Comparison of ENCODE assay signal across 18 cellular contexts in genomic region chr9:28808042-28808441, GRCh38.
DNase-seq lines count a peak whose midpoint lies in the region; FAIRE-seq and TF ChIP-seq lines count a peak whose summit lies in the region.
"Had no signal": no experiment of that assay in that cellular context is flagged by ENCODE, and none has a peak within 500 bp of the region (broad histone marks: within the 10 kb centered on the region; RNA-seq: fewer than 3 reads in every experiment).

No MANE protein-coding gene starts in this region.

- H3K79me2 ChIP-seq in fibroblast of lung (ENCODE audit: control insufficient read depth, insufficient read depth, low read length), result no peaks in the 10 kb centered on the region

- DNase-seq in NCI-H1105 treated with DMSO at 0.1 percent for 48 hours (lab: John Stamatoyannopoulos, UW) (peak; percentile 11), NCI-H1105 (lab: John Stamatoyannopoulos, UW) (no peak), RCC 7860 (ENCODE audit: low spot score) (peak; percentile 34), fibroblast of lung (ENCODE audit: low read depth in 2 of 2) (peak; percentile 5 to 38), renal cortical epithelial cell (ENCODE audit: low read depth) (peak; percentile 88), GM13977 (ENCODE audit: low spot score) (no peak), left ventricle myocardium inferior (no peak)
- DNase-seq in activated T-cell treated with anti-CD3 and anti-CD28 coated beads, Interleukin-2, amount 50 U/mL, for 24 hours, result no peak
- DNase-seq: activated naive CD8-positive, alpha-beta T cell treated with anti-CD3 and anti-CD28 coated beads, Interleukin-2, amount 50 U/mL, for 24 hours; DMS79; GOT3; lower lobe of right lung; MM.1S; ovary; T-helper 9 cell; uterus had no signal

- no peaks in the 10 kb centered on the region for H3K4me1 Mint-ChIP-seq in activated T-cell treated with anti-CD3 and anti-CD28 coated beads, Interleukin-2, amount 50 U/mL, for 24 hours (ENCODE audit: low read depth)
- H3K4me1 Mint-ChIP-seq: activated naive CD8-positive, alpha-beta T cell treated with anti-CD3 and anti-CD28 coated beads, Interleukin-2, amount 50 U/mL, for 24 hours had no signal

- H3K9me3 Mint-ChIP-seq in activated T-cell treated with anti-CD3 and anti-CD28 coated beads, Interleukin-2, amount 50 U/mL, for 24 hours, result peaks cover 2% of the 10 kb centered on the region

- intact Hi-C loops in left ventricle myocardium inferior (cut with micrococcal nuclease), result no loop called here

- no peak overlapping the region for H3K4me2 ChIP-seq in fibroblast of lung (ENCODE audit: extremely low read depth, insufficient read depth, low read length)

- H2AFZ ChIP-seq in fibroblast of lung (ENCODE audit: low read length), result no peak overlapping the region

- in situ Hi-C loops in GM13977 (cut with MboI; ENCODE audit: low pct_unique_long_range_greater_than_20kb, low sequenced_read_pairs, unreplicated experiment), result no loop called here

- H3K27me3 ChIP-seq in fibroblast of lung (ENCODE audit: control insufficient read depth, insufficient read depth, low read length), result no peaks in the 10 kb centered on the region
- no peaks in the 10 kb centered on the region for H3K27me3 ChIP-seq in left ventricle myocardium inferior (ENCODE audit: low read depth)
- H3K27me3 ChIP-seq: ovary, uterus had no signal

- no peak overlapping the region for H3K4me3 Mint-ChIP-seq in activated T-cell treated with anti-CD3 and anti-CD28 coated beads, Interleukin-2, amount 50 U/mL, for 24 hours
- H3K4me3 Mint-ChIP-seq: activated naive CD8-positive, alpha-beta T cell treated with anti-CD3 and anti-CD28 coated beads, Interleukin-2, amount 50 U/mL, for 24 hours had no signal

- TF ChIP-seq CTCF in fibroblast of lung (conservative IDR thresholded peaks at IDR 0.05 in 1 of 2, IDR thresholded peaks at IDR 0.05 in 1 of 2; ENCODE audit: low read depth in 1 of 2, low read length in 2 of 2), result no peak
- no peak for TF ChIP-seq CTCF in GM13977 (IDR thresholded peaks at IDR 0.05; ENCODE audit: extremely low read depth, insufficient read depth, missing control alignments)
- no peak for TF ChIP-seq CTCF in left ventricle myocardium inferior (IDR thresholded peaks at IDR 0.05; ENCODE audit: borderline replicate concordance)

- H3K4me3 ChIP-seq in fibroblast of lung (replicated peaks in 1 of 4; ENCODE audit: control extremely low read depth in 1 of 4, insufficient read depth in 1 of 4, low read depth in 3 of 4, low read length in 4 of 4) (no peak overlapping the region), left ventricle myocardium inferior (no peak overlapping the region)
- H3K4me3 ChIP-seq: GM12878, lower lobe of right lung, ovary, uterus had no signal

- H3K9ac ChIP-seq in fibroblast of lung (ENCODE audit: insufficient read depth, low read length), result no peak overlapping the region

- H3K9me3 ChIP-seq in fibroblast of lung (ENCODE audit: control insufficient read depth, insufficient read depth, low read depth, low read length) (no peaks in the 10 kb centered on the region), left ventricle myocardium inferior (replicated peaks) (no peaks in the 10 kb centered on the region)
- H3K9me3 ChIP-seq: lower lobe of right lung, ovary, uterus had no signal

- no peaks in the 10 kb centered on the region for H4K20me1 ChIP-seq in fibroblast of lung (ENCODE audit: control insufficient read depth, extremely low read depth, insufficient read depth, low read length)

- H3K27ac Mint-ChIP-seq in activated T-cell treated with anti-CD3 and anti-CD28 coated beads, Interleukin-2, amount 50 U/mL, for 24 hours, result no peak overlapping the region
- H3K27ac Mint-ChIP-seq: activated naive CD8-positive, alpha-beta T cell treated with anti-CD3 and anti-CD28 coated beads, Interleukin-2, amount 50 U/mL, for 24 hours had no signal

- H3K4me1 ChIP-seq in fibroblast of lung (ENCODE audit: control insufficient read depth, extremely low read depth, insufficient read depth, low read length) (no peaks in the 10 kb centered on the region), left ventricle myocardium inferior (no peaks in the 10 kb centered on the region)
- H3K4me1 ChIP-seq: lower lobe of right lung, uterus had no signal

- H3K36me3 Mint-ChIP-seq in activated T-cell treated with anti-CD3 and anti-CD28 coated beads, Interleukin-2, amount 50 U/mL, for 24 hours (ENCODE audit: low read depth), result no peaks in the 10 kb centered on the region

- no peak overlapping the region for H3K27ac ChIP-seq in fibroblast of lung (ENCODE audit: insufficient read depth, low read length)
- H3K27ac ChIP-seq in left ventricle myocardium inferior (replicated peaks), result no peak overlapping the region
- H3K27ac ChIP-seq: lower lobe of right lung, ovary, uterus had no signal

- H3K36me3 ChIP-seq in fibroblast of lung (ENCODE audit: control insufficient read depth, insufficient read depth, low read length) (no peaks in the 10 kb centered on the region), left ventricle myocardium inferior (no peaks in the 10 kb centered on the region)
- H3K36me3 ChIP-seq: lower lobe of right lung, ovary, uterus had no signal

- peak; percentile 72 for FAIRE-seq in RCC 7860 (lab: Jason Lieb, UNC)
- FAIRE-seq: GM12878, GM19239 had no signal

- H3K27me3 Mint-ChIP-seq in activated T-cell treated with anti-CD3 and anti-CD28 coated beads, Interleukin-2, amount 50 U/mL, for 24 hours, result no peaks in the 10 kb centered on the region
- H3K27me3 Mint-ChIP-seq: activated naive CD8-positive, alpha-beta T cell treated with anti-CD3 and anti-CD28 coated beads, Interleukin-2, amount 50 U/mL, for 24 hours had no signal

Comparison
In these comparisons a context has a peak if more than half of its experiments do, and no peak if none do; other contexts are left out.
1. DNase-seq: peak in NCI-H1105 treated with DMSO at 0.1 percent for 48 hours (single experiment), RCC 7860 (single experiment), fibroblast of lung (2 of 2) and renal cortical epithelial cell (single experiment); none in NCI-H1105 (single experiment), activated T-cell treated with anti-CD3 and anti-CD28 coated beads, Interleukin-2, amount 50 U/mL, for 24 hours (single experiment), GM13977 (single experiment) and left ventricle myocardium inferior (single experiment).